In the genomic region with DNA sequence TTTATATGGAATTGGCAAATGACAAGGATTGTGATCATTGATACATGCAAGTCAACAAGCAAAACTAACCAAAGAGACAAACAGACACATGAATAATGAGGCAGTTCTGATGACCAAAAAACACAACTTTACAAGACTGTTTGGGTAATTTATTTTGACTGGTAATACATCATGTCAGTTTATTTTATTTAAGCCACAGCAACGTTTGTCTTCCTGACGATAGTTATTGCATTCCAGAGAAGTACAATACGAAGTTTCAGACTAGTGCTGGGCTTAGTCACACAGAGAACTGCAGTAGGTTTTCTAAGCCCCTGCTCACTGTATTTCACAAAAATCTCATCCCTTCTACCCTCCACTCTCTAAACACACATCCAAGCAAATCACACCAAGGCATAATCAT, we compare ENCODE assay signal across 20 cellular contexts.
DNase-seq lines count a peak whose midpoint lies in the region; ATAC-seq, FAIRE-seq and TF ChIP-seq lines count a peak whose summit lies in the region.
"Had no signal": no experiment of that assay in that cellular context is flagged by ENCODE, and none has a peak within 500 bp of the region (broad histone marks: within the 10 kb centered on the region; RNA-seq: fewer than 3 reads in every experiment).

No MANE protein-coding gene starts in this region.

- CTCF ChIA-PET in activated CD8-positive, alpha-beta T cell treated with anti-CD3 and anti-CD28 coated beads, Interleukin-2, amount 10 ng/mL, durations not matched to agents 7 days and 5 days (lab: Charles Lee), result interaction anchor here (2.0 to 7.4 kb wide), 2 partner anchors 27 to 62 kb away, joined by 8 to 48 read pairs; no protein-coding TSS in a partner anchor

- no peak overlapping the region for H3K9ac ChIP-seq in muscle layer of colon (ENCODE audit: low read length)

- no peaks in the 10 kb centered on the region for H3K27me3 Mint-ChIP-seq in activated CD8-positive, alpha-beta T cell treated with anti-CD3 and anti-CD28 coated beads, Interleukin-2, amount 10 ng/mL, durations not matched to agents 7 days and 5 days (ENCODE audit: low read depth)
- H3K27me3 Mint-ChIP-seq: activated CD4-positive, alpha-beta T cell treated with anti-CD3 and anti-CD28 coated beads, Interleukin-2, amount 10 ng/mL, durations not matched to agents 24 days and 14 days; IgD-negative memory B cell had no signal

- H3K4me3 ChIP-seq in brain microvascular endothelial cell (ENCODE audit: low read depth, low read length) (no peak overlapping the region), muscle layer of colon (ENCODE audit: low read depth in 1 of 2, low read length in 2 of 2) (no peak overlapping the region)
- H3K4me3 ChIP-seq: ascending aorta, colonic mucosa, left lung had no signal

- no peak for FAIRE-seq in HTR-8/SVneo (lab: Jason Lieb, UNC)
- FAIRE-seq: endothelial cell of umbilical vein, GM12892, small intestine had no signal

- peaks cover 73% of the 10 kb centered on the region for H3K4me1 Mint-ChIP-seq in activated CD8-positive, alpha-beta T cell treated with anti-CD3 and anti-CD28 coated beads, Interleukin-2, amount 10 ng/mL, durations not matched to agents 7 days and 5 days (ENCODE audit: low read depth)

- DNase-seq in HTR-8/SVneo (ENCODE audit: insufficient read length, low spot score) (peak; percentile 41), brain microvascular endothelial cell (peak; percentile 58), HUDEP-2 (lab: John Stamatoyannopoulos, UW; ENCODE audit: unreplicated experiment in 76 of 76) (no peak)
- no peak for DNase-seq in activated CD8-positive, alpha-beta T cell treated with anti-CD3 and anti-CD28 coated beads, Interleukin-2, amount 10 ng/mL, durations not matched to agents 7 days and 5 days
- DNase-seq: activated CD4-positive, alpha-beta T cell treated with anti-CD3 and anti-CD28 coated beads, Interleukin-2, amount 10 ng/mL, durations not matched to agents 24 days and 14 days; activated CD8-positive, alpha-beta memory T cell treated with anti-CD3 and anti-CD28 coated beads, Interleukin-2, amount 50 U/mL, for 4 hours; activated naive CD4-positive, alpha-beta T cell; colonic mucosa; left lung; NCI-H1930; NK-92 treated with Interleukin-12 subunit alpha and Interleukin-12 subunit beta, amount 100 ng/mL, for 24 hours; stimulated activated CD8-positive, alpha-beta memory T cell treated with anti-CD3 and anti-CD28 coated beads, Interleukin-4, amount 100 ng/mL, for 48 hours had no signal

- H3K36me3 ChIP-seq in brain microvascular endothelial cell (replicated peaks) (no peaks in the 10 kb centered on the region), muscle layer of colon (ENCODE audit: insufficient read depth, low read length) (no peaks in the 10 kb centered on the region)
- H3K36me3 ChIP-seq: ascending aorta, colonic mucosa, left lung had no signal

- POLR2A ChIA-PET in activated CD8-positive, alpha-beta T cell treated with anti-CD3 and anti-CD28 coated beads, Interleukin-2, amount 10 ng/mL, durations not matched to agents 7 days and 5 days (lab: Charles Lee), result no interaction called here

- no peak overlapping the region for H3K27ac Mint-ChIP-seq in activated CD8-positive, alpha-beta T cell treated with anti-CD3 and anti-CD28 coated beads, Interleukin-2, amount 10 ng/mL, durations not matched to agents 7 days and 5 days
- H3K27ac Mint-ChIP-seq: activated CD4-positive, alpha-beta T cell treated with anti-CD3 and anti-CD28 coated beads, Interleukin-2, amount 10 ng/mL, durations not matched to agents 24 days and 14 days; IgD-negative memory B cell had no signal

- H3K27me3 ChIP-seq in brain microvascular endothelial cell (replicated peaks) (no peaks in the 10 kb centered on the region), muscle layer of colon (ENCODE audit: control insufficient read depth in 1 of 2, insufficient read depth in 2 of 2, low read length in 2 of 2) (no peaks in the 10 kb centered on the region)
- H3K27me3 ChIP-seq: ascending aorta, colonic mucosa, left lung had no signal

- H3K4me3 Mint-ChIP-seq in activated CD8-positive, alpha-beta T cell treated with anti-CD3 and anti-CD28 coated beads, Interleukin-2, amount 10 ng/mL, durations not matched to agents 7 days and 5 days, result no peak overlapping the region
- H3K4me3 Mint-ChIP-seq: activated CD4-positive, alpha-beta T cell treated with anti-CD3 and anti-CD28 coated beads, Interleukin-2, amount 10 ng/mL, durations not matched to agents 24 days and 14 days; IgD-negative memory B cell had no signal

- peaks cover 7% of the 10 kb centered on the region for H3K9me3 Mint-ChIP-seq in activated CD8-positive, alpha-beta T cell treated with anti-CD3 and anti-CD28 coated beads, Interleukin-2, amount 10 ng/mL, durations not matched to agents 7 days and 5 days (ENCODE audit: insufficient read depth)
- H3K9me3 Mint-ChIP-seq: IgD-negative memory B cell had no signal

- peaks cover 26% of the 10 kb centered on the region for H3K36me3 Mint-ChIP-seq in activated CD8-positive, alpha-beta T cell treated with anti-CD3 and anti-CD28 coated beads, Interleukin-2, amount 10 ng/mL, durations not matched to agents 7 days and 5 days (ENCODE audit: low read depth)

- peaks cover 36% of the 10 kb centered on the region for H3K4me1 ChIP-seq in muscle layer of colon (ENCODE audit: insufficient read depth, low read length)
- H3K4me1 ChIP-seq: ascending aorta, colonic mucosa had no signal

- no peak for ATAC-seq in GM18909 (IDR thresholded peaks at IDR 0.05; ENCODE audit: poor library complexity, unreplicated experiment)
- no peak for ATAC-seq in HG03108 (IDR thresholded peaks at IDR 0.05; ENCODE audit: unreplicated experiment)
- ATAC-seq in activated CD8-positive, alpha-beta T cell treated with anti-CD3 and anti-CD28 coated beads, Interleukin-2, amount 10 ng/mL, durations not matched to agents 7 days and 5 days, result no peak
- ATAC-seq: left lung had no signal

- TF ChIP-seq CTCF in brain microvascular endothelial cell (IDR thresholded peaks at IDR 0.05; ENCODE audit: low read depth, low read length, missing control alignments), result no peak

- in situ Hi-C loops in brain microvascular endothelial cell (cut with HindIII; ENCODE audit: low pct_ligation_motif_present, low sequenced_read_pairs), result no loop called here

- H3K27ac ChIP-seq in brain microvascular endothelial cell, result peak overlapping the region; percentile 41
- peak overlapping the region; percentile 37 for H3K27ac ChIP-seq in muscle layer of colon (ENCODE audit: low read depth, low read length)
- H3K27ac ChIP-seq: ascending aorta, colonic mucosa had no signal

- H3K9me3 ChIP-seq in muscle layer of colon (ENCODE audit: low read length), result no peaks in the 10 kb centered on the region
- H3K9me3 ChIP-seq: ascending aorta, colonic mucosa, left lung had no signal

Comparison
In these comparisons a context has a peak if more than half of its experiments do, and no peak if none do; other contexts are left out.
1. DNase-seq: peak in HTR-8/SVneo (single experiment) and brain microvascular endothelial cell (single experiment); none in HUDEP-2 (0 of 76) and activated CD8-positive, alpha-beta T cell treated with anti-CD3 and anti-CD28 coated beads, Interleukin-2, amount 10 ng/mL, durations not matched to agents 7 days and 5 days (single experiment).